In genomic region chr5:143088702-143089101, GRCh38 we compare ENCODE assay signal across 6 cellular contexts.
DNase-seq lines count a peak whose midpoint lies in the region; ATAC-seq, FAIRE-seq and TF ChIP-seq lines count a peak whose summit lies in the region.
"Not testable (repeated sequence)": the region's sequence is repeated elsewhere in the genome, so short reads cannot be mapped to it uniquely, and the experiment has no call there.

No MANE protein-coding gene starts in this region.

- CTCF ChIA-PET in HCT116 (lab: Charles Lee); PC-3 (lab: Charles Lee); K562 (lab: Yijun Ruan, JAX; ENCODE audit: low intra/inter-chr PET ratio): not testable (repeated sequence)

- not testable (repeated sequence) for H4K20me1 ChIP-seq in HCT116 (ENCODE audit: insufficient read depth); PC-3 (ENCODE audit: low read length); K562 (replicated peaks; ENCODE audit: control insufficient read depth, insufficient read depth, low read length); smooth muscle cell (ENCODE audit: low read depth)

- peak overlapping the region; percentile 18 for H3K4me2 ChIP-seq in HCT116 (ENCODE audit: low read length)
- H3K4me2 ChIP-seq in PC-3 (ENCODE audit: low read length); K562 (ENCODE audit: insufficient read depth, low read length); smooth muscle cell: not testable (repeated sequence)

- H3K4me1 ChIP-seq in HCT116 (ENCODE audit: control insufficient read depth in 1 of 2, insufficient read depth in 2 of 2, low read length in 2 of 2) (peaks cover 13 to 31% of the 10 kb centered on the region in 2 experiments), PC-3 (ENCODE audit: insufficient read depth, low read length) (peaks cover 23% of the 10 kb centered on the region), colonic mucosa (peaks cover 10% of the 10 kb centered on the region), foreskin keratinocyte (peaks cover 12% of the 10 kb centered on the region), smooth muscle cell (ENCODE audit: low read depth) (peaks cover 25% of the 10 kb centered on the region)
- H3K4me1 ChIP-seq in K562 (replicated peaks in 1 of 2; ENCODE audit: control insufficient read depth in 2 of 2, insufficient read depth in 2 of 2, low read length in 2 of 2): not testable (repeated sequence)

- not testable (repeated sequence) for H3K9me3 ChIP-seq in HCT116 (ENCODE audit: control insufficient read depth in 1 of 2, insufficient read depth in 1 of 2, low read depth in 1 of 2, low read length in 2 of 2); PC-3 (ENCODE audit: low read length); K562 (replicated peaks; ENCODE audit: control insufficient read depth, insufficient read depth, low read depth, low read length); colonic mucosa; smooth muscle cell (replicated peaks; ENCODE audit: low read depth)

- not testable (repeated sequence) for H3K9ac ChIP-seq in HCT116 (ENCODE audit: low read length); K562 (ENCODE audit: insufficient read depth in 1 of 2, low read depth in 2 of 2, low read length in 2 of 2); colonic mucosa (ENCODE audit: low read depth in 2 of 2, low read length in 2 of 2); smooth muscle cell (ENCODE audit: low read depth)
- peak overlapping the region; percentile 34; the same call in 1 of the 2 replicates for H3K9ac ChIP-seq in PC-3 (ENCODE audit: low read length)

- not testable (repeated sequence) for H2AFZ ChIP-seq in HCT116 (ENCODE audit: low read depth, low read length, poor library complexity, severe bottlenecking); PC-3 (ENCODE audit: low read length); K562 (ENCODE audit: low read depth, low read length); smooth muscle cell (ENCODE audit: low read depth)

- not testable (repeated sequence) for ATAC-seq in HCT116, PC-3, K562, foreskin keratinocyte

- TF ChIP-seq POLR2A in HCT116 (IDR thresholded peaks at IDR 0.05; ENCODE audit: borderline replicate concordance, extremely low read depth, insufficient read depth, insufficient read length); K562 (conservative IDR thresholded peaks at IDR 0.05): not testable (repeated sequence)

- H3K27me3 ChIP-seq in HCT116 (ENCODE audit: insufficient read depth, low read length); PC-3 (ENCODE audit: low read length); colonic mucosa; foreskin keratinocyte; smooth muscle cell (ENCODE audit: low read depth): not testable (repeated sequence)
- peaks cover 8 to 16% of the 10 kb centered on the region in 2 experiments; a peak in 4 of 5 replicates for H3K27me3 ChIP-seq in K562 (ENCODE audit: control insufficient read depth in 2 of 2, insufficient read depth in 2 of 2, low read length in 2 of 2)

- H3K79me2 ChIP-seq in HCT116 (ENCODE audit: insufficient read depth, low read length); PC-3 (ENCODE audit: low read length); K562 (ENCODE audit: control insufficient read depth, insufficient read depth, low read length); smooth muscle cell (ENCODE audit: low read depth): not testable (repeated sequence)

- intact Hi-C loops in HCT116 (cut with micrococcal nuclease); PC-3 (cut with micrococcal nuclease); K562 (cut with micrococcal nuclease); colonic mucosa (cut with DNase I): not testable (repeated sequence)

- in situ Hi-C loops in K562 (cut with MboI): not testable (repeated sequence)

- not testable (repeated sequence) for H3K36me3 ChIP-seq in HCT116 (ENCODE audit: control insufficient read depth in 1 of 2, insufficient read depth in 2 of 2, low read length in 2 of 2); PC-3 (ENCODE audit: low read depth, low read length); K562 (ENCODE audit: control insufficient read depth, insufficient read depth, low read length); colonic mucosa; smooth muscle cell (ENCODE audit: low read depth)

- not testable (repeated sequence) for H3F3A ChIP-seq in PC-3 (ENCODE audit: low read length, unreplicated experiment)
- peaks cover 18% of the 10 kb centered on the region for H3F3A ChIP-seq in smooth muscle cell (ENCODE audit: low read depth)

- POLR2A ChIA-PET in HCT116 (lab: Charles Lee); PC-3 (lab: Charles Lee; ENCODE audit: unreplicated experiment); K562 (lab: Yijun Ruan, JAX): not testable (repeated sequence)

- RAD21 ChIA-PET in HCT116 (lab: Charles Lee; ENCODE audit: low non-redundant PET in 1 of 2, low total read pairs in 2 of 2, uncharacterized antibody in 2 of 2, unreplicated experiment in 2 of 2): not testable (repeated sequence)

- not testable (repeated sequence) for H3K9me1 ChIP-seq in K562 (ENCODE audit: control insufficient read depth, insufficient read depth, low read length)

- TF ChIP-seq CTCF in HCT116 (IDR thresholded peaks at IDR 0.05 in 2 of 3, conservative IDR thresholded peaks at IDR 0.05 in 1 of 3; ENCODE audit: borderline replicate concordance in 1 of 3, insufficient read depth in 1 of 3, low read depth in 2 of 3, low read length in 2 of 3); PC-3 (conservative IDR thresholded peaks at IDR 0.05; ENCODE audit: low read depth, low read length); K562 (IDR thresholded peaks at IDR 0.05 in 2 of 3, conservative IDR thresholded peaks at IDR 0.05 in 1 of 3; ENCODE audit: insufficient read depth in 2 of 3, low read depth in 1 of 3, low read length in 3 of 3); colonic mucosa (IDR thresholded peaks at IDR 0.05); foreskin keratinocyte (conservative IDR thresholded peaks at IDR 0.05); smooth muscle cell (IDR thresholded peaks at IDR 0.05; ENCODE audit: borderline replicate concordance, insufficient read depth, poor library complexity, severe bottlenecking): not testable (repeated sequence)

- H3K27ac ChIP-seq in HCT116 (ENCODE audit: low read depth, low read length); K562 (ENCODE audit: extremely low read depth, low read depth, low read length): not testable (repeated sequence)
- H3K27ac ChIP-seq in PC-3 (ENCODE audit: low read length): peak overlapping the region; percentile 94
- H3K27ac ChIP-seq in colonic mucosa: peak overlapping the region; percentile 44
- peak overlapping the region; percentile 49 for H3K27ac ChIP-seq in foreskin keratinocyte
- H3K27ac ChIP-seq in smooth muscle cell (ENCODE audit: low read depth): peak overlapping the region; percentile 65

- FAIRE-seq in K562 (lab: Jason Lieb, UNC): not testable (repeated sequence)

- not testable (repeated sequence) for DNase-seq in HCT116 (ENCODE audit: low read depth, low spot score); K562 (ENCODE audit: extremely low read depth in 1 of 4, low spot score in 3 of 4); colonic mucosa; smooth muscle cell (lab: John Stamatoyannopoulos, UW; ENCODE audit: unreplicated experiment)
- DNase-seq in PC-3 (peak; percentile 46), foreskin keratinocyte (peak; percentile 35 to 60)

- not testable (repeated sequence) for TF ChIP-seq EP300 in K562 (IDR thresholded peaks at IDR 0.05; ENCODE audit: low read length)

- not testable (repeated sequence) for H3K9me2 ChIP-seq in HCT116 (ENCODE audit: insufficient read depth); PC-3 (replicated peaks; ENCODE audit: low read length)

- BruUV-seq in HCT116 (replicated peaks; lab: Mats Ljungman, UMichigan); PC-3 (replicated peaks; lab: Mats Ljungman, UMichigan); K562 (replicated peaks; lab: Mats Ljungman, UMichigan): not testable (repeated sequence)

- not testable (repeated sequence) for TF ChIP-seq RAD21 in HCT116 (IDR thresholded peaks at IDR 0.05; ENCODE audit: low read depth); K562 (CRISPR knock-in tag; conservative IDR thresholded peaks at IDR 0.05 in 1 of 2, IDR thresholded peaks at IDR 0.05 in 1 of 2)

- 36% methylated on average over 11 of the region's 11 CpGs for WGBS in K562 (ENCODE audit: insufficient coverage, low coverage, missing lambda C conversion rate)
- WGBS in smooth muscle cell (ENCODE audit: low lambda C conversion rate): 92% methylated on average over 11 of the region's 11 CpGs

- not testable (repeated sequence) for H3K4me3 ChIP-seq in HCT116 (replicated peaks in 1 of 2; ENCODE audit: low read depth in 1 of 2, low read length in 2 of 2); PC-3 (ENCODE audit: low read length); K562; colonic mucosa; smooth muscle cell

TF ChIP-seq in HCT116, 20 proteins besides CTCF, POLR2A, EP300 and RAD21:
- peak; percentile 51; the same call in 1 of the 2 replicates for TF ChIP-seq FOSL1 (IDR thresholded peaks at IDR 0.05; ENCODE audit: low read depth)
- peak; percentile 48; the same call in 1 of the 2 replicates for TF ChIP-seq CBX3 (IDR thresholded peaks at IDR 0.05; ENCODE audit: low read depth)
- peak; percentile 29; the same call in 1 of the 2 replicates for TF ChIP-seq JUND (IDR thresholded peaks at IDR 0.05)
TF ChIP-seq in HCT116: peak in this region for 3; not testable (repeated sequence) for 17.

TF ChIP-seq in K562, 482 proteins besides CTCF, POLR2A, EP300 and RAD21 (continues in another document):
- TF ChIP-seq ZEB2 (IDR thresholded peaks at IDR 0.05) (peak; percentile 41; the same call in 1 of the 2 replicates), FOXM1 (IDR thresholded peaks at IDR 0.05; ENCODE audit: low read depth) (peak; percentile 35; the same call in 1 of the 2 replicates)
- not testable (repeated sequence) for TF ChIP-seq FOXM1 (CRISPR knock-in tag; IDR thresholded peaks at IDR 0.05; ENCODE audit: low read depth)
